ENCODE assay signal across 7 cellular contexts in genomic region chr12:1634590-1635191, GRCh38. TPM values are rescaled to one million over a fixed set of nuclear protein-coding genes. Genes with fewer than 3 reads are reported as not detected.
DNase-seq lines count a peak whose midpoint lies in the region; ATAC-seq, FAIRE-seq and TF ChIP-seq lines count a peak whose summit lies in the region.

No MANE protein-coding gene starts in this region.

- 37 to 42% methylated on average over 15 to 16 of the region's 16 CpGs for WGBS in body of pancreas, 2 donors
- no CpG with 5 or more reads among the region's 16 CpGs for WGBS in iPS DF 6.9 (ENCODE audit: insufficient coverage, insufficient read length)

- H3K9me3 ChIP-seq in body of pancreas, result no peaks in the 10 kb centered on the region
- no peaks in the 10 kb centered on the region for H3K9me3 ChIP-seq in iPS DF 6.9 (ENCODE audit: control insufficient read depth, insufficient read depth, low read length)

- intact Hi-C loops in body of pancreas (cut with DNase I), result no loop called here

- peaks cover 17% of the 10 kb centered on the region for H3K4me1 ChIP-seq in body of pancreas
- 0 out of 2 replicates have a peak, but pooled peaks cover 2% of the 10 kb centered on the region for H3K4me1 ChIP-seq in iPS DF 6.9 (ENCODE audit: control insufficient read depth, insufficient read depth, low read length)

- H3K4me3 ChIP-seq in GM12864 (ENCODE audit: low read depth, low read length), result no peak overlapping the region
- H3K4me3 ChIP-seq in body of pancreas, result no peak overlapping the region
- H3K4me3 ChIP-seq in iPS DF 6.9 (ENCODE audit: low read length), result no peak overlapping the region

- DNase-seq in GM12864 (ENCODE audit: low read depth) (no peak), NCI-H1105 treated with DMSO at 0.1 percent for 48 hours (lab: John Stamatoyannopoulos, UW) (peak; percentile 79), body of pancreas (peak; percentile 81 to 90 (median 86)), iPS DF 6.9 (ENCODE audit: low read depth, low spot score) (peak; percentile 78)
- peak; percentile 38 to 55 (median 51) for DNase-seq in stimulated activated CD4-positive, alpha-beta T cell treated with anti-CD3 and anti-CD28 coated beads, Interleukin-12 subunit alpha, Interleukin-12 subunit beta, amount 100 ng/mL, for 48 hours (ENCODE audit: low read depth in 2 of 3, low spot score in 1 of 3)

- H3K27ac ChIP-seq in body of pancreas (no peak overlapping the region), iPS DF 6.9 (ENCODE audit: low read length) (no peak overlapping the region)

- TF ChIP-seq CTCF in GM12864 (IDR thresholded peaks at IDR 0.05; ENCODE audit: low read depth, low read length, missing control alignments), result peak; percentile 78
- peak; percentile 38 to 83 (median 73) for TF ChIP-seq CTCF in body of pancreas (IDR thresholded peaks at IDR 0.05)

- peak; percentile 19 for FAIRE-seq in TTC549 (lab: Jason Lieb, UNC)

- ATAC-seq in body of pancreas, result peak; percentile 79
- no peak for ATAC-seq in HG03280 (IDR thresholded peaks at IDR 0.05; ENCODE audit: unreplicated experiment)

- no peaks in the 10 kb centered on the region for H3K27me3 ChIP-seq in body of pancreas
- H3K27me3 ChIP-seq in iPS DF 6.9 (ENCODE audit: control insufficient read depth, insufficient read depth, low read length), result peaks cover 27% of the 10 kb centered on the region

- TF ChIP-seq POLR2A in body of pancreas (IDR thresholded peaks at IDR 0.05), result no peak

- H3K36me3 ChIP-seq in body of pancreas (replicated peaks in 1 of 2; ENCODE audit: insufficient read depth in 1 of 2, low read depth in 2 of 2) (no peaks in the 10 kb centered on the region), iPS DF 6.9 (ENCODE audit: control insufficient read depth, insufficient read depth, low read length) (no peaks in the 10 kb centered on the region)

RNA-seq across cellular contexts. Expression of gene WNT5B, which starts 5.7 kb away (rescaled TPM):
- not detected for total RNA-seq in body of pancreas

RNA-seq across cellular contexts. Expression of gene FBXL14, which starts 40.3 kb away (rescaled TPM):
- total RNA-seq in body of pancreas, result 1 to 10 TPM; 4.6 to 9.9 TPM

RNA-seq across cellular contexts. Expression of gene ADIPOR2, which starts 56.2 kb away (rescaled TPM):
- 10 to 100 TPM; 16.8 to 20.5 TPM for total RNA-seq in body of pancreas
